In genomic region chr15:77410157-77410500, GRCh38 we compare ENCODE assay signal across 8 cellular contexts. TPM values are rescaled to one million over a fixed set of nuclear protein-coding genes. Genes with fewer than 3 reads are reported as not detected.
A peak's percentile ranks its signal among the peaks of the same experiment; 100 is the strongest.
DNase-seq lines count a peak whose midpoint lies in the region; FAIRE-seq and TF ChIP-seq lines count a peak whose summit lies in the region.
"Not testable (repeated sequence)": the region's sequence is repeated elsewhere in the genome, so short reads cannot be mapped to it uniquely, and the experiment has no call there.

No MANE protein-coding gene starts in this region.

- H3K36me3 Mint-ChIP-seq in CD14-positive monocyte; activated CD4-positive, alpha-beta memory T cell treated with anti-CD3 and anti-CD28 coated beads, Interleukin-2, amount 10 ng/mL, durations not matched to agents 7 days and 5 days (ENCODE audit: low read depth); activated naive CD4-positive, alpha-beta T cell treated with anti-CD3 and anti-CD28 coated beads for 36 hours (ENCODE audit: low read depth); chondrocyte (ENCODE audit: low read depth): not testable (repeated sequence)

- peaks cover 31 to 41% of the 10 kb centered on the region in 2 experiments for H3K4me1 ChIP-seq in neutrophil (ENCODE audit: control insufficient read depth in 1 of 2, insufficient read depth in 1 of 2, low read depth in 1 of 2, low read length in 1 of 2)
- H3K4me1 ChIP-seq in thymus (ENCODE audit: control insufficient read depth, insufficient read depth, low read length), result not testable (repeated sequence)

- not testable (repeated sequence) for H3K4me3 Mint-ChIP-seq in CD14-positive monocyte; chondrocyte (ENCODE audit: unreplicated experiment)
- peak overlapping the region; percentile 67 for H3K4me3 Mint-ChIP-seq in activated CD4-positive, alpha-beta memory T cell treated with anti-CD3 and anti-CD28 coated beads, Interleukin-2, amount 10 ng/mL, durations not matched to agents 7 days and 5 days
- peak overlapping the region; percentile 68 for H3K4me3 Mint-ChIP-seq in activated naive CD4-positive, alpha-beta T cell treated with anti-CD3 and anti-CD28 coated beads for 36 hours

- not testable (repeated sequence) for H3K36me3 ChIP-seq in SK-N-MC (ENCODE audit: insufficient read depth, low read length); neutrophil; thymus (ENCODE audit: control insufficient read depth, insufficient read depth)

- peak overlapping the region; percentile 84; the same call in 1 of the 2 replicates for H3K27ac ChIP-seq in SK-N-MC
- H3K27ac ChIP-seq in neutrophil, result peak overlapping the region; percentile 55
- H3K27ac ChIP-seq in thymus (ENCODE audit: low read depth), result peak overlapping the region; percentile 10

- H3K27ac Mint-ChIP-seq in CD14-positive monocyte (peak overlapping the region in 6 of 7 donors; percentile 58 to 88 (median 78)), chondrocyte (ENCODE audit: unreplicated experiment) (peak overlapping the region; percentile 87)
- H3K27ac Mint-ChIP-seq in activated CD4-positive, alpha-beta memory T cell treated with anti-CD3 and anti-CD28 coated beads, Interleukin-2, amount 10 ng/mL, durations not matched to agents 7 days and 5 days, result peak overlapping the region; percentile 88
- H3K27ac Mint-ChIP-seq in activated naive CD4-positive, alpha-beta T cell treated with anti-CD3 and anti-CD28 coated beads for 36 hours, result peak overlapping the region; percentile 86

- DNase-seq in CD14-positive monocyte (ENCODE audit: low spot score); GM19239 (ENCODE audit: insufficient read length, low spot score); SK-N-MC (ENCODE audit: low read depth, low spot score); activated CD4-positive, alpha-beta memory T cell treated with anti-CD3 and anti-CD28 coated beads, Interleukin-2, amount 10 ng/mL, durations not matched to agents 7 days and 5 days; activated naive CD4-positive, alpha-beta T cell treated with anti-CD3 and anti-CD28 coated beads for 36 hours; chondrocyte (ENCODE audit: low spot score): not testable (repeated sequence)

- not testable (repeated sequence) for H3K9ac ChIP-seq in SK-N-MC (ENCODE audit: insufficient read length)

- 97% methylated on average over 7 of the region's 7 CpGs for WGBS in thymus

- peak; percentile 11 for FAIRE-seq in GM19239 (lab: Jason Lieb, UNC)

- not testable (repeated sequence) for H3K27me3 Mint-ChIP-seq in CD14-positive monocyte (ENCODE audit: low read depth in 3 of 3); activated CD4-positive, alpha-beta memory T cell treated with anti-CD3 and anti-CD28 coated beads, Interleukin-2, amount 10 ng/mL, durations not matched to agents 7 days and 5 days; activated naive CD4-positive, alpha-beta T cell treated with anti-CD3 and anti-CD28 coated beads for 36 hours (ENCODE audit: low read depth); chondrocyte (ENCODE audit: low read depth)

- CTCF ChIA-PET in activated CD4-positive, alpha-beta memory T cell treated with anti-CD3 and anti-CD28 coated beads, Interleukin-2, amount 10 ng/mL, durations not matched to agents 7 days and 5 days (lab: Charles Lee), result interaction anchor here (0.6 to 1.7 kb wide), 2 partner anchors 8 to 9 kb away, joined by 4 to 5 read pairs; no protein-coding TSS in a partner anchor
- CTCF ChIA-PET in activated naive CD4-positive, alpha-beta T cell treated with anti-CD3 and anti-CD28 coated beads for 36 hours (lab: Charles Lee), result interaction anchor here (0.7 to 1.7 kb wide), 3 partner anchors 9 to 223 kb away, joined by 3 to 7 read pairs (median 4); no protein-coding TSS in a partner anchor

- POLR2A ChIA-PET in activated CD4-positive, alpha-beta memory T cell treated with anti-CD3 and anti-CD28 coated beads, Interleukin-2, amount 10 ng/mL, durations not matched to agents 7 days and 5 days (lab: Charles Lee), result interaction anchor here (0.6 to 2.6 kb wide), 2 partner anchors 9 to 231 kb away, joined by 3 to 22 read pairs; partner anchors contain the start of gene PEAK1

- intact Hi-C loops in CD14-positive monocyte (cut with micrococcal nuclease), result loop anchor here in 1 of 2 donors (10.0 kb wide), 1 partner anchor 225 kb away; no protein-coding TSS in a partner anchor
- intact Hi-C loops in activated naive CD4-positive, alpha-beta T cell treated with anti-CD3 and anti-CD28 coated beads for 36 hours (cut with micrococcal nuclease), result not testable (repeated sequence)

- H3K27me3 ChIP-seq in neutrophil; thymus (ENCODE audit: control insufficient read depth, insufficient read depth): not testable (repeated sequence)

- peak overlapping the region; percentile 47 for H3K4me3 ChIP-seq in SK-N-MC
- not testable (repeated sequence) for H3K4me3 ChIP-seq in neutrophil (ENCODE audit: low read depth in 1 of 2, low read length in 1 of 2); thymus (ENCODE audit: low read length)

- H3K9me3 ChIP-seq in SK-N-MC (ENCODE audit: low read depth, low read length); neutrophil; thymus (ENCODE audit: control insufficient read depth): not testable (repeated sequence)

- H3K9me3 Mint-ChIP-seq in CD14-positive monocyte; activated CD4-positive, alpha-beta memory T cell treated with anti-CD3 and anti-CD28 coated beads, Interleukin-2, amount 10 ng/mL, durations not matched to agents 7 days and 5 days; activated naive CD4-positive, alpha-beta T cell treated with anti-CD3 and anti-CD28 coated beads for 36 hours: not testable (repeated sequence)
- H3K9me3 Mint-ChIP-seq in chondrocyte (ENCODE audit: low read depth), result peaks cover 11% of the 10 kb centered on the region

- H3K4me1 Mint-ChIP-seq in CD14-positive monocyte (peaks cover 24% of the 10 kb centered on the region), chondrocyte (ENCODE audit: low read depth) (peaks cover 66% of the 10 kb centered on the region)
- peaks cover 32% of the 10 kb centered on the region for H3K4me1 Mint-ChIP-seq in activated CD4-positive, alpha-beta memory T cell treated with anti-CD3 and anti-CD28 coated beads, Interleukin-2, amount 10 ng/mL, durations not matched to agents 7 days and 5 days
- H3K4me1 Mint-ChIP-seq in activated naive CD4-positive, alpha-beta T cell treated with anti-CD3 and anti-CD28 coated beads for 36 hours (ENCODE audit: low read depth), result peaks cover 40% of the 10 kb centered on the region

- not testable (repeated sequence) for TF ChIP-seq CTCF in CD14-positive monocyte (IDR thresholded peaks at IDR 0.05); chondrocyte (IDR thresholded peaks at IDR 0.05); neutrophil (IDR thresholded peaks at IDR 0.05)

RNA-seq across cellular contexts. Expression of gene PEAK1, which starts 9.8 kb away (rescaled TPM):
- polyA plus RNA-seq in CD14-positive monocyte, result 1 to 10 TPM in 1 of 2 donors, under 1 TPM in 1; 0.85 to 1.1 TPM
- total RNA-seq in activated CD4-positive, alpha-beta memory T cell treated with anti-CD3 and anti-CD28 coated beads, Interleukin-2, amount 10 ng/mL, durations not matched to agents 7 days and 5 days, result 10 to 100 TPM; 20.8 to 23.6 TPM
- total RNA-seq in activated naive CD4-positive, alpha-beta T cell treated with anti-CD3 and anti-CD28 coated beads for 36 hours, result 10 to 100 TPM; 26.6 to 28.0 TPM
- 143 to 206 TPM (median 148 TPM) in 3 replicates for total RNA-seq in chondrocyte
- polyA plus RNA-seq in thymus, result 4.7 TPM

RNA-seq across cellular contexts. Expression of gene HMG20A, which starts 10.6 kb away (rescaled TPM):
- polyA plus RNA-seq in CD14-positive monocyte (10 to 100 TPM; 11.6 to 17.7 TPM), thymus (25.8 TPM)
- 10 to 100 TPM; 44.0 to 45.1 TPM for total RNA-seq in activated CD4-positive, alpha-beta memory T cell treated with anti-CD3 and anti-CD28 coated beads, Interleukin-2, amount 10 ng/mL, durations not matched to agents 7 days and 5 days
- 10 to 100 TPM; 33.1 to 38.2 TPM for total RNA-seq in activated naive CD4-positive, alpha-beta T cell treated with anti-CD3 and anti-CD28 coated beads for 36 hours
- 35.5 to 42.5 TPM (median 35.8 TPM) in 3 replicates for total RNA-seq in chondrocyte

Comparison
In these comparisons a context has a peak if more than half of its experiments do, and no peak if none do; other contexts are left out.
1. H3K27ac ChIP-seq: peak in every context shown above with its lines; median percentile 84 in SK-N-MC; 55 in neutrophil; 10 in thymus.